In the genomic region with DNA sequence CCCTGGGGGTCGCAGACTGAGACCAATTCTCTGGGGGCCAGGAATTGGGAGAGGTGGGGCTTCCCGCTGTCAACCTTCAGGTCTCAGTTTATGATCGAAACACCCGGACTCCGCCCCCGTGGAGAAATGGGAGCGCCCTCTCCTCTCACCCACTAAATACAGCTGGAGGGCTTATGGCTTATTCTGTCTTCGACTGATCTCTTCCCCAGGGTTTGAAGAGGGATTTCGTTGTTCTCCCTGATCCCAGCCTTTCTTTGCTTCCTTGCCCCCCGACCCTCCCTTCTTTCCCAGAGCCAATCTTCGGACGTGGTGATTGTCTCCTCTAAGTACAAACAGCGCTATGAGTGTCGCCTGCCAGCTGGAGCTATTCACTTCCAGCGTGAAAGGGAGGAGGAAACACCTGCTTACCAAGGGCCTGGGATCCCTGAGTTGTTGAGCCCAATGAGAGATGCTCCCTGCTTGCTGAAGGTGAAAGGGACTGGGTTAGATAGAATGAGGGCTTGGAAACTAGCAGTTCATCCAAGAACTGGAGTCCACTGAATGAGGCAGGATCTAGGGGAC, we compare ENCODE assay signal across 8 cellular contexts. TPM values are rescaled to one million over a fixed set of nuclear protein-coding genes. Genes with fewer than 3 reads are reported as not detected.
DNase-seq lines count a peak whose midpoint lies in the region; ATAC-seq and TF ChIP-seq lines count a peak whose summit lies in the region.

No MANE protein-coding gene starts in this region.

- peaks cover 30% of the 10 kb centered on the region for H3K36me3 ChIP-seq in lower lobe of right lung

- H3K9me3 Mint-ChIP-seq in activated T-helper 2 cell treated with anti-CD3 and anti-CD28 coated beads, Interferon-gamma antibody, Interleukin-2, Interleukin-4, amounts not matched to agents 10 μg/mL and 5 μg/mL and 100 μg/mL, durations not matched to agents 14 hours and 24 hours and 36 hours: no peaks in the 10 kb centered on the region

- peaks cover 11% of the 10 kb centered on the region for H3K27me3 Mint-ChIP-seq in activated T-helper 2 cell treated with anti-CD3 and anti-CD28 coated beads, Interferon-gamma antibody, Interleukin-2, Interleukin-4, amounts not matched to agents 10 μg/mL and 5 μg/mL and 100 μg/mL, durations not matched to agents 14 hours and 24 hours and 36 hours (ENCODE audit: low read depth)

- DNase-seq in LoVo (ENCODE audit: low spot score): peak; percentile 14
- DNase-seq in cerebellar cortex (ENCODE audit: low spot score): peak; percentile 14
- DNase-seq in lower lobe of right lung: no peak
- DNase-seq in NK-92 (lab: John Stamatoyannopoulos, UW; ENCODE audit: unreplicated experiment): no peak
- no peak for DNase-seq in activated T-helper 2 cell treated with anti-CD3 and anti-CD28 coated beads, Interferon-gamma antibody, Interleukin-2, Interleukin-4, amounts not matched to agents 10 μg/mL and 5 μg/mL and 100 μg/mL, durations not matched to agents 14 hours and 24 hours and 36 hours (ENCODE audit: low spot score)

- peak overlapping the region; percentile 88 for H3K27ac ChIP-seq in lower lobe of right lung

- H3K36me3 Mint-ChIP-seq in activated T-helper 2 cell treated with anti-CD3 and anti-CD28 coated beads, Interferon-gamma antibody, Interleukin-2, Interleukin-4, amounts not matched to agents 10 μg/mL and 5 μg/mL and 100 μg/mL, durations not matched to agents 14 hours and 24 hours and 36 hours (ENCODE audit: low read depth): peaks cover 39% of the 10 kb centered on the region

- no peaks in the 10 kb centered on the region for H3K9me3 ChIP-seq in lower lobe of right lung

- no peak for TF ChIP-seq CTCF in lower lobe of right lung (IDR thresholded peaks at IDR 0.05)

- no peak overlapping the region for H3K4me3 Mint-ChIP-seq in activated T-helper 2 cell treated with anti-CD3 and anti-CD28 coated beads, Interferon-gamma antibody, Interleukin-2, Interleukin-4, amounts not matched to agents 10 μg/mL and 5 μg/mL and 100 μg/mL, durations not matched to agents 14 hours and 24 hours and 36 hours (ENCODE audit: low read depth)

- H3K27ac Mint-ChIP-seq in activated T-helper 2 cell treated with anti-CD3 and anti-CD28 coated beads, Interferon-gamma antibody, Interleukin-2, Interleukin-4, amounts not matched to agents 10 μg/mL and 5 μg/mL and 100 μg/mL, durations not matched to agents 14 hours and 24 hours and 36 hours: no peak overlapping the region

- H3K4me1 ChIP-seq in lower lobe of right lung: peaks cover 16% of the 10 kb centered on the region

- H3K4me3 ChIP-seq in GM08714 (ENCODE audit: low read length) (peak overlapping the region; percentile 89), lower lobe of right lung (peak overlapping the region; percentile 93)

- H3K27me3 ChIP-seq in lower lobe of right lung (ENCODE audit: low read depth): no peaks in the 10 kb centered on the region

- no peaks in the 10 kb centered on the region for H3K4me1 Mint-ChIP-seq in activated T-helper 2 cell treated with anti-CD3 and anti-CD28 coated beads, Interferon-gamma antibody, Interleukin-2, Interleukin-4, amounts not matched to agents 10 μg/mL and 5 μg/mL and 100 μg/mL, durations not matched to agents 14 hours and 24 hours and 36 hours (ENCODE audit: low read depth)

- intact Hi-C loops in lower lobe of right lung (cut with DNase I): no loop called here
- intact Hi-C loops in activated T-helper 2 cell treated with anti-CD3 and anti-CD28 coated beads, Interferon-gamma antibody, Interleukin-2, Interleukin-4, amounts not matched to agents 10 μg/mL and 5 μg/mL and 100 μg/mL, durations not matched to agents 14 hours and 24 hours and 36 hours (cut with micrococcal nuclease): loop anchor here (2.0 kb wide), 2 partner anchors 50 to 62 kb away; partner anchors contain the start of genes B4GALNT1 and TSPAN31

- ATAC-seq in lower lobe of right lung (peak; percentile 1 to 5), HG03565 (IDR thresholded peaks at IDR 0.05; ENCODE audit: unreplicated experiment) (no peak), HG03342 (IDR thresholded peaks at IDR 0.05; ENCODE audit: unreplicated experiment) (no peak)

RNA-seq across cellular contexts. Expression of gene OS9, which starts 0.6 kb away (rescaled TPM):
- total RNA-seq in lower lobe of right lung: 294 TPM
- total RNA-seq in activated T-helper 2 cell treated with anti-CD3 and anti-CD28 coated beads, Interferon-gamma antibody, Interleukin-2, Interleukin-4, amounts not matched to agents 10 μg/mL and 5 μg/mL and 100 μg/mL, durations not matched to agents 14 hours and 24 hours and 36 hours: 97.4 and 99.1 TPM in 2 replicates

RNA-seq across cellular contexts. Expression of gene AGAP2, which starts 44.0 kb away (rescaled TPM):
- total RNA-seq in lower lobe of right lung: 5.7 TPM
- total RNA-seq in activated T-helper 2 cell treated with anti-CD3 and anti-CD28 coated beads, Interferon-gamma antibody, Interleukin-2, Interleukin-4, amounts not matched to agents 10 μg/mL and 5 μg/mL and 100 μg/mL, durations not matched to agents 14 hours and 24 hours and 36 hours: 28.9 and 29.0 TPM in 2 replicates

RNA-seq across cellular contexts. Expression of gene TSPAN31, which starts 50.3 kb away (rescaled TPM):
- 41.1 TPM for total RNA-seq in lower lobe of right lung
- 23.9 and 27.0 TPM in 2 replicates for total RNA-seq in activated T-helper 2 cell treated with anti-CD3 and anti-CD28 coated beads, Interferon-gamma antibody, Interleukin-2, Interleukin-4, amounts not matched to agents 10 μg/mL and 5 μg/mL and 100 μg/mL, durations not matched to agents 14 hours and 24 hours and 36 hours

RNA-seq across cellular contexts. Expression of gene CDK4, which starts 57.6 kb away (rescaled TPM):
- total RNA-seq in lower lobe of right lung: 68.4 TPM
- 180 and 201 TPM in 2 replicates for total RNA-seq in activated T-helper 2 cell treated with anti-CD3 and anti-CD28 coated beads, Interferon-gamma antibody, Interleukin-2, Interleukin-4, amounts not matched to agents 10 μg/mL and 5 μg/mL and 100 μg/mL, durations not matched to agents 14 hours and 24 hours and 36 hours

Comparison
In these comparisons a context has a peak if more than half of its experiments do, and no peak if none do; other contexts are left out.
1. DNase-seq: peak in LoVo (single experiment) and cerebellar cortex (single experiment); none in lower lobe of right lung (single experiment), NK-92 (single experiment) and activated T-helper 2 cell treated with anti-CD3 and anti-CD28 coated beads, Interferon-gamma antibody, Interleukin-2, Interleukin-4, amounts not matched to agents 10 μg/mL and 5 μg/mL and 100 μg/mL, durations not matched to agents 14 hours and 24 hours and 36 hours (single experiment).
2. ATAC-seq: peak in lower lobe of right lung (2 of 2); none in HG03565 (single experiment) and HG03342 (single experiment).